31 cellular contexts compared by ENCODE assay signal in the genomic region with DNA sequence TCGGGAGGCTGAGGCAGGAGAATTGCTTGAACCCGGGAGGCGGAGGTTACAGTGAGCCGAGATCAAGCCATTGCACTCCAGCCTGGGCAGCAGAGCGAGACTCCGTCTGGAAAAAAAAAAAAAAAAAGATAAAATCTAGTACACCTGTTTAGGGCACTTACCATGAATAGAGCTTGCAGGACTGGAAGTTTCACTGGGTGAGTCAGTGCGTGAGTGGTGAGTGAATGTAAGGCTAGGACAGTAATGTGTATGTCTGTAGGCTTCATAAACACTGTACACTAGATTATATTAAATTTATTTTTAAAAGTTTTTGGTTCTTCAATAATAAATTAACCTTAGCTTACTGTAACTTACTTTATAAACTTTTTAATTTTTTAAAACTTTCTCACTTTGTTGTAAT. TPM values are rescaled to one million over a fixed set of nuclear protein-coding genes. Genes with fewer than 3 reads are reported as not detected.
DNase-seq lines count a peak whose midpoint lies in the region; ATAC-seq, FAIRE-seq and TF ChIP-seq lines count a peak whose summit lies in the region.
"Had no signal": no experiment of that assay in that cellular context is flagged by ENCODE, and none has a peak within 500 bp of the region (broad histone marks: within the 10 kb centered on the region; RNA-seq: fewer than 3 reads in every experiment).

No MANE protein-coding gene starts in this region.

- H3K9me3 ChIP-seq in left lung (no peaks in the 10 kb centered on the region), sigmoid colon (no peaks in the 10 kb centered on the region)
- H3K9me3 ChIP-seq: heart right ventricle, SJCRH30 had no signal

- intact Hi-C loops in activated CD4-positive, alpha-beta T cell treated with anti-CD3 and anti-CD28 coated beads for 36 hours (cut with DNase I, micrococcal nuclease): no loop called here
- intact Hi-C loops in left lung (cut with DNase I): no loop called here
- intact Hi-C loops in sigmoid colon (cut with DNase I): no loop called here

- peak; percentile 45 for DNase-seq in activated CD4-positive, alpha-beta T cell treated with anti-CD3 and anti-CD28 coated beads for 36 hours
- DNase-seq in activated CD4-positive, alpha-beta T cell treated with anti-CD3 and anti-CD28 coated beads for 4 hours: no peak
- DNase-seq in left lung: peak; percentile 8 to 26
- no peak for DNase-seq in superior temporal gyrus (ENCODE audit: extremely low spot score)
- DNase-seq in NCI-H2227 (lab: John Stamatoyannopoulos, UW; ENCODE audit: unreplicated experiment): no peak
- no peak for DNase-seq in sigmoid colon
- DNase-seq: activated CD4-positive, alpha-beta T cell treated with anti-CD3 and anti-CD28 coated beads for 1 hour; AML-193; CD4-positive, alpha-beta memory T cell; effector CD4-positive, alpha-beta T cell; foreskin fibroblast; GF-D8; heart right ventricle; KBM-7; midbrain; MM.1S; natural killer cell; NCI-H1436; NCI-H2107; NCI-H510A; NK-92 treated with Interleukin-12 subunit alpha and Interleukin-12 subunit beta, amount 100 ng/mL, for 24 hours; SJCRH30; T-cell had no signal

- H3K27me3 Mint-ChIP-seq in activated CD4-positive, alpha-beta T cell treated with anti-CD3 and anti-CD28 coated beads for 36 hours: no peaks in the 10 kb centered on the region
- H3K27me3 Mint-ChIP-seq: CD4-positive, alpha-beta memory T cell; T-cell; type B pancreatic cell had no signal

- H3K27ac Mint-ChIP-seq in activated CD4-positive, alpha-beta T cell treated with anti-CD3 and anti-CD28 coated beads for 36 hours: no peak overlapping the region
- H3K27ac Mint-ChIP-seq: activated T-helper 2 cell treated with anti-CD3 and anti-CD28 coated beads, Interferon-gamma antibody, Interleukin-2, Interleukin-4, amounts not matched to agents 10 μg/mL and 5 μg/mL and 100 μg/mL, durations not matched to agents 14 hours and 24 hours and 36 hours; T-cell; type B pancreatic cell had no signal

- no peak for TF ChIP-seq EP300 in sigmoid colon (IDR thresholded peaks at IDR 0.05)

- TF ChIP-seq POLR2A in sigmoid colon (IDR thresholded peaks at IDR 0.05): no peak

- H3K27ac ChIP-seq in VCaP (peak overlapping the region; percentile 96), left lung (no peak overlapping the region), sigmoid colon (no peak overlapping the region)
- H3K27ac ChIP-seq: heart right ventricle, SJCRH30 had no signal

- peaks cover 28% of the 10 kb centered on the region for H3K4me1 Mint-ChIP-seq in activated CD4-positive, alpha-beta T cell treated with anti-CD3 and anti-CD28 coated beads for 36 hours

- no peak overlapping the region for H3K4me3 Mint-ChIP-seq in activated CD4-positive, alpha-beta T cell treated with anti-CD3 and anti-CD28 coated beads for 36 hours
- H3K4me3 Mint-ChIP-seq: CD4-positive, alpha-beta memory T cell; GM23338; natural killer cell; T-cell; type B pancreatic cell had no signal

- H3K4me3 ChIP-seq in left lung (no peak overlapping the region), sigmoid colon (no peak overlapping the region)
- H3K4me3 ChIP-seq: GM23338, heart right ventricle, SJCRH30 had no signal

- CTCF ChIA-PET in activated CD4-positive, alpha-beta T cell treated with anti-CD3 and anti-CD28 coated beads for 36 hours (lab: Charles Lee): interaction anchor here (0.6 to 1.5 kb wide), 7 partner anchors 14 to 632 kb away, joined by 3 to 5 read pairs (median 3); no protein-coding TSS in a partner anchor

- TF ChIP-seq CTCF in VCaP (conservative IDR thresholded peaks at IDR 0.05) (no peak), left lung (IDR thresholded peaks at IDR 0.05) (no peak), sigmoid colon (IDR thresholded peaks at IDR 0.05) (no peak)

- peak; percentile 79 for ATAC-seq in activated CD4-positive, alpha-beta T cell treated with anti-CD3 and anti-CD28 coated beads for 36 hours
- ATAC-seq in left lung: no peak
- ATAC-seq: GM23338, heart right ventricle, natural killer cell, Panc1, T-cell had no signal

- H3K27me3 ChIP-seq in left lung (no peaks in the 10 kb centered on the region), sigmoid colon (no peaks in the 10 kb centered on the region)
- H3K27me3 ChIP-seq: heart right ventricle, SJCRH30 had no signal

- POLR2A ChIA-PET in activated CD4-positive, alpha-beta T cell treated with anti-CD3 and anti-CD28 coated beads for 36 hours (lab: Charles Lee): interaction anchor here (1.0 kb wide), 1 partner anchor 15 kb away, joined by 3 read pairs; no protein-coding TSS in a partner anchor

- H3K9me3 Mint-ChIP-seq in activated CD4-positive, alpha-beta T cell treated with anti-CD3 and anti-CD28 coated beads for 36 hours (ENCODE audit: low read depth): no peaks in the 10 kb centered on the region
- H3K9me3 Mint-ChIP-seq: activated T-helper 2 cell treated with anti-CD3 and anti-CD28 coated beads, Interferon-gamma antibody, Interleukin-2, Interleukin-4, amounts not matched to agents 10 μg/mL and 5 μg/mL and 100 μg/mL, durations not matched to agents 14 hours and 24 hours and 36 hours; CD4-positive, alpha-beta memory T cell; GM23338; natural killer cell; T-cell; type B pancreatic cell had no signal

- peak; percentile 62 for FAIRE-seq in G401.6 (lab: Jason Lieb, UNC)

- peaks cover 14 to 30% of the 10 kb centered on the region in 2 donors for H3K4me1 ChIP-seq in left lung
- peaks cover 0 to 25% (median 21%) of the 10 kb centered on the region in 4 donors for H3K4me1 ChIP-seq in sigmoid colon

- H3K36me3 ChIP-seq in left lung (peaks cover 0 to 41% of the 10 kb centered on the region in 2 donors), sigmoid colon (peaks cover 0 to 43% (median 3%) of the 10 kb centered on the region in 4 donors)

- H3K36me3 Mint-ChIP-seq in activated CD4-positive, alpha-beta T cell treated with anti-CD3 and anti-CD28 coated beads for 36 hours (ENCODE audit: low read depth): peaks cover 3% of the 10 kb centered on the region
- H3K36me3 Mint-ChIP-seq: natural killer cell had no signal

- WGBS in sigmoid colon, 2 donors: 85 to 91% methylated on average over 7 of the region's 7 CpGs

RNA-seq across cellular contexts. Expression of gene PPP5C, which starts 22.9 kb away (rescaled TPM):
- 100 to 1,000 TPM in 1 of 2 experiments, 10 to 100 TPM in 1; 100.0 to 129 TPM for total RNA-seq in activated CD4-positive, alpha-beta T cell treated with anti-CD3 and anti-CD28 coated beads for 36 hours
- 10 to 100 TPM; 52.6 to 55.7 TPM for total RNA-seq in left lung
- 10 to 100 TPM; 37.1 to 61.5 (median 46.5) TPM for total RNA-seq in sigmoid colon
- polyA plus RNA-seq in sigmoid colon: 10 to 100 TPM; 27.6 to 62.3 (median 37.7) TPM

RNA-seq across cellular contexts. Expression of gene CCDC8, which starts 43.5 kb away (rescaled TPM):
- total RNA-seq in activated CD4-positive, alpha-beta T cell treated with anti-CD3 and anti-CD28 coated beads for 36 hours: not detected
- total RNA-seq in left lung (10 to 100 TPM; 11.8 to 15.5 TPM), sigmoid colon (1 to 10 TPM; 3.5 to 6.1 (median 5.2) TPM)
- polyA plus RNA-seq in sigmoid colon: 1 to 10 TPM in 2 of 3 donors, under 1 TPM in 1; 0.69 to 2.4 (median 1.9) TPM
- total RNA-seq: activated T-helper 2 cell treated with anti-CD3 and anti-CD28 coated beads, Interferon-gamma antibody, Interleukin-2, Interleukin-4, amounts not matched to agents 10 μg/mL and 5 μg/mL and 100 μg/mL, durations not matched to agents 14 hours and 24 hours and 36 hours; CD4-positive, alpha-beta memory T cell; natural killer cell had no signal
- polyA plus RNA-seq: CD4-positive, alpha-beta memory T cell had no signal

RNA-seq across cellular contexts. Expression of gene PNMA8C, which starts 58.9 kb away (rescaled TPM):
- total RNA-seq in activated CD4-positive, alpha-beta T cell treated with anti-CD3 and anti-CD28 coated beads for 36 hours: not detected
- under 1 TPM; 0.09 to 0.16 TPM for total RNA-seq in left lung
- total RNA-seq in sigmoid colon: under 1 TPM in 3 of 4 donors, not detected in 1; 0.27 to 0.36 (median 0.28) TPM
- polyA plus RNA-seq in sigmoid colon: under 1 TPM in 2 of 3 donors, not detected in 1; 0.23 to 0.25 TPM
- total RNA-seq: activated T-helper 2 cell treated with anti-CD3 and anti-CD28 coated beads, Interferon-gamma antibody, Interleukin-2, Interleukin-4, amounts not matched to agents 10 μg/mL and 5 μg/mL and 100 μg/mL, durations not matched to agents 14 hours and 24 hours and 36 hours; CD4-positive, alpha-beta memory T cell; T-cell had no signal
- polyA plus RNA-seq: CD4-positive, alpha-beta memory T cell; esophagus; liver had no signal

Comparison
In these comparisons a context has a peak if more than half of its experiments do, and no peak if none do; other contexts are left out.
1. DNase-seq: peak in activated CD4-positive, alpha-beta T cell treated with anti-CD3 and anti-CD28 coated beads for 36 hours (single experiment) and left lung (2 of 2); none in activated CD4-positive, alpha-beta T cell treated with anti-CD3 and anti-CD28 coated beads for 4 hours (0 of 2), superior temporal gyrus (single experiment), NCI-H2227 (single experiment) and sigmoid colon (single experiment).
2. RNA of gene CCDC8, which starts 43.5 kb away (total RNA-seq): 11.8 to 15.5 TPM in left lung and 3.5 to 6.1 TPM in sigmoid colon; not detected in activated CD4-positive, alpha-beta T cell treated with anti-CD3 and anti-CD28 coated beads for 36 hours; every median in the first group is over 4 times any median in the second.